ENCODE assay signal across 1 cellular context in genomic region chr20:47274449-47275108, GRCh38.
TF ChIP-seq lines count a peak whose summit lies in the region.

No MANE protein-coding gene starts in this region.

TF ChIP-seq in HepG2, 621 proteins besides CTCF, POLR2A, EP300 and RAD21 (continued from another document):
- TF ChIP-seq ARID5B (CRISPR knock-in tag; IDR thresholded peaks at IDR 0.05) (peak; percentile 76), TBL1XR1 (IDR thresholded peaks at IDR 0.05; ENCODE audit: borderline replicate concordance, low read length, partially characterized antibody) (peak; percentile 29), GFI1 (CRISPR knock-in tag; IDR thresholded peaks at IDR 0.05; ENCODE audit: borderline replicate concordance) (no peak), ETV5 (CRISPR knock-in tag; IDR thresholded peaks at IDR 0.05; ENCODE audit: borderline replicate concordance) (peak; percentile 36; the same call in 1 of the 2 replicates), MBD4 (IDR thresholded peaks at IDR 0.05; ENCODE audit: borderline replicate concordance, low read length) (0 out of 2 replicates have a peak, but pooled peaks have one; percentile 26), SOX13 (IDR thresholded peaks at IDR 0.05) (no peak), SOX13 (CRISPR knock-in tag; conservative IDR thresholded peaks at IDR 0.05 in 1 of 2, IDR thresholded peaks at IDR 0.05 in 1 of 2) (peak in 1 of 2 experiments; percentile 47; a peak in 1 of 4 replicates), FOSL2 (CRISPR knock-in tag; IDR thresholded peaks at IDR 0.05) (peak; percentile 84), HNRNPUL1 (IDR thresholded peaks at IDR 0.05; ENCODE audit: low read depth, low read length) (no peak), FLYWCH1 (CRISPR knock-in tag; IDR thresholded peaks at IDR 0.05) (no peak), RARA (CRISPR knock-in tag; IDR thresholded peaks at IDR 0.05) (peak; percentile 87), ELF3 (CRISPR knock-in tag; IDR thresholded peaks at IDR 0.05) (no peak), ELK4 (CRISPR knock-in tag; IDR thresholded peaks at IDR 0.05; ENCODE audit: borderline replicate concordance) (no peak), SNAPC5 (CRISPR knock-in tag; IDR thresholded peaks at IDR 0.05; ENCODE audit: borderline replicate concordance) (no peak), FOXP1 (IDR thresholded peaks at IDR 0.05) (no peak), FOXP1 (CRISPR knock-in tag; IDR thresholded peaks at IDR 0.05) (peak; percentile 44; the same call in 1 of the 2 replicates), NFIC (IDR thresholded peaks at IDR 0.05; ENCODE audit: low read length) (0 out of 2 replicates have a peak, but pooled peaks have one; percentile 17), SRY (CRISPR knock-in tag; IDR thresholded peaks at IDR 0.05) (no peak), ZNF747 (CRISPR knock-in tag; IDR thresholded peaks at IDR 0.05; ENCODE audit: borderline replicate concordance) (no peak), CEBPB (IDR thresholded peaks at IDR 0.05; ENCODE audit: borderline replicate concordance, low read depth, low read length) (0 out of 2 replicates have a peak, but pooled peaks have one; percentile 52), MIER3 (CRISPR knock-in tag; IDR thresholded peaks at IDR 0.05; ENCODE audit: borderline replicate concordance) (0 out of 2 replicates have a peak, but pooled peaks have one; percentile 51), FOXA3 (CRISPR knock-in tag; IDR thresholded peaks at IDR 0.05) (peak; percentile 63), ZNF710 (CRISPR knock-in tag; IDR thresholded peaks at IDR 0.05; ENCODE audit: borderline replicate concordance) (no peak), GATAD2A (CRISPR knock-in tag; IDR thresholded peaks at IDR 0.05) (peak; percentile 50), CEBPG (CRISPR knock-in tag; IDR thresholded peaks at IDR 0.05) (peak; percentile 59), HDAC2 (CRISPR knock-in tag; IDR thresholded peaks at IDR 0.05) (0 out of 2 replicates have a peak, but pooled peaks have one; percentile 18), ZFP36L1 (CRISPR knock-in tag; IDR thresholded peaks at IDR 0.05) (peak; percentile 31; the same call in 1 of the 2 replicates), TIGD3 (CRISPR knock-in tag; IDR thresholded peaks at IDR 0.05; ENCODE audit: borderline replicate concordance) (no peak), ASH2L (IDR thresholded peaks at IDR 0.05; ENCODE audit: insufficient read length, low read depth, low read length) (peak; percentile 33), THRA (CRISPR knock-in tag; IDR thresholded peaks at IDR 0.05; ENCODE audit: borderline replicate concordance) (peak; percentile 26; the same call in 1 of the 2 replicates), ZSCAN21 (CRISPR knock-in tag; IDR thresholded peaks at IDR 0.05; ENCODE audit: borderline replicate concordance) (no peak), ZNF792 (CRISPR knock-in tag; IDR thresholded peaks at IDR 0.05) (no peak), YEATS2 (CRISPR knock-in tag; IDR thresholded peaks at IDR 0.05; ENCODE audit: borderline replicate concordance) (0 out of 2 replicates have a peak, but pooled peaks have one; percentile 27), DMAP1 (CRISPR knock-in tag; IDR thresholded peaks at IDR 0.05) (no peak), MED13 (CRISPR knock-in tag; IDR thresholded peaks at IDR 0.05) (no peak), TFDP2 (CRISPR knock-in tag; IDR thresholded peaks at IDR 0.05) (no peak), SKIL (CRISPR knock-in tag; IDR thresholded peaks at IDR 0.05; ENCODE audit: borderline replicate concordance) (peak; percentile 15; the same call in 1 of the 2 replicates), FOXA1 (IDR thresholded peaks at IDR 0.05) (no peak), FOXA1 (CRISPR knock-in tag; IDR thresholded peaks at IDR 0.05) (peak; percentile 40; the same call in 1 of the 2 replicates), SOX5 (CRISPR knock-in tag; IDR thresholded peaks at IDR 0.05; ENCODE audit: borderline replicate concordance) (peak; percentile 66; the same call in 1 of the 2 replicates), ATF4 (CRISPR knock-in tag; IDR thresholded peaks at IDR 0.05) (peak in 1 of 2 experiments; percentile 60; a peak in 1 of 4 replicates), CBX2 (IDR thresholded peaks at IDR 0.05; ENCODE audit: low read depth, low read length) (no peak), CBX2 (CRISPR knock-in tag; IDR thresholded peaks at IDR 0.05; ENCODE audit: low read depth) (no peak), CREM (IDR thresholded peaks at IDR 0.05) (peak; percentile 33; the same call in 1 of the 2 replicates), CREM (CRISPR knock-in tag; IDR thresholded peaks at IDR 0.05) (no peak), SKI (IDR thresholded peaks at IDR 0.05; ENCODE audit: partially characterized antibody) (peak; percentile 56), RXRB (CRISPR knock-in tag; IDR thresholded peaks at IDR 0.05; ENCODE audit: borderline replicate concordance) (peak; percentile 47; the same call in 1 of the 2 replicates), ZBTB33 (CRISPR knock-in tag; IDR thresholded peaks at IDR 0.05) (no peak)
TF ChIP-seq in HepG2: peak in this region for 31.
